ENCODE assay signal across 15 cellular contexts in genomic region chr4:173014836-173015235, GRCh38.
"Had no signal": no experiment of that assay in that cellular context is flagged by ENCODE, and none has a peak within 500 bp of the region (broad histone marks: within the 10 kb centered on the region; RNA-seq: fewer than 3 reads in every experiment).

No MANE protein-coding gene starts in this region.

- H3K4me3 ChIP-seq: cardiac muscle cell, esophagus squamous epithelium, heart right ventricle, pancreas, right lobe of liver, thoracic aorta, upper lobe of left lung had no signal

- H3K4me1 ChIP-seq: pancreas, right lobe of liver, upper lobe of left lung had no signal

- H3K9me3 ChIP-seq: esophagus squamous epithelium, heart right ventricle, pancreas, right lobe of liver, thoracic aorta, upper lobe of left lung had no signal

- H3K36me3 ChIP-seq: cardiac muscle cell, esophagus squamous epithelium, heart right ventricle, pancreas, right lobe of liver, thoracic aorta, upper lobe of left lung, WERI-Rb-1 had no signal

- FAIRE-seq: pancreas had no signal

- H3K27ac ChIP-seq: cardiac muscle cell, esophagus squamous epithelium, heart right ventricle, pancreas, right lobe of liver, thoracic aorta, upper lobe of left lung, WERI-Rb-1 had no signal

- ATAC-seq: naive thymus-derived CD4-positive, alpha-beta T cell; right lobe of liver; stimulated activated memory B cell treated with anti-CD40 and anti-IgM and Interleukin-4, amounts not matched to agents 10 μg/mL and 1 μg/mL and 100 μg/mL, for 72 hours; T-helper 17 cell had no signal

- DNase-seq: activated CD4-positive, alpha-beta T cell treated with anti-CD3 and anti-CD28 coated beads, Interleukin-2, amount 50 U/mL, for 48 hours; activated gamma-delta T cell treated with Interleukin-2 at 50 U/mL for 16 hours; effector memory CD4-positive, alpha-beta T cell; esophagus squamous epithelium; naive thymus-derived CD4-positive, alpha-beta T cell; pancreas; right lobe of liver; stimulated activated CD4-positive, alpha-beta T cell treated with anti-CD3 and anti-CD28 coated beads, Interleukin-4, amount 100 ng/mL, for 4 hours; T-helper 17 cell; upper lobe of left lung had no signal

- H3K27me3 ChIP-seq: cardiac muscle cell, esophagus squamous epithelium, heart right ventricle, pancreas, right lobe of liver, upper lobe of left lung had no signal
